8 cellular contexts compared by ENCODE assay signal in genomic region chrX:48737213-48737938, GRCh38. TPM values are rescaled to one million over a fixed set of nuclear protein-coding genes. Genes with fewer than 3 reads are reported as not detected.
DNase-seq lines count a peak whose midpoint lies in the region; ATAC-seq and TF ChIP-seq lines count a peak whose summit lies in the region.

No MANE protein-coding gene starts in this region.

- DNase-seq in NCI-H2029 (lab: John Stamatoyannopoulos, UW) (peak; percentile 94), T1000 (lab: John Stamatoyannopoulos, UW) (peak; percentile 92), astrocyte of the hippocampus (ENCODE audit: low read depth, low spot score) (peak; percentile 97), hepatocyte (ENCODE audit: low spot score) (peak; percentile 94), aorta (peak; percentile 94 to 95)

- H3K27me3 ChIP-seq in hepatocyte, result no peaks in the 10 kb centered on the region
- H3K27me3 ChIP-seq in rectal smooth muscle tissue (ENCODE audit: control insufficient read depth, insufficient read depth, low read length), result no peaks in the 10 kb centered on the region
- no peaks in the 10 kb centered on the region for H3K27me3 ChIP-seq in aorta (ENCODE audit: control insufficient read depth in 1 of 2, insufficient read depth in 2 of 2, low read length in 1 of 2)

- TF ChIP-seq POLR2A in GM18505 (IDR thresholded peaks at IDR 0.05; ENCODE audit: borderline replicate concordance, extremely low read depth, insufficient read depth, insufficient read length), result peak; percentile 71

- H3K9ac ChIP-seq in rectal smooth muscle tissue (ENCODE audit: low read length), result peak overlapping the region; percentile 66

- peak overlapping the region; percentile 54 for H2AFZ ChIP-seq in hepatocyte

- H3K4me1 ChIP-seq in hepatocyte (ENCODE audit: insufficient read depth) (no peaks in the 10 kb centered on the region), rectal smooth muscle tissue (ENCODE audit: control insufficient read depth, insufficient read depth, low read length) (no peaks in the 10 kb centered on the region), aorta (ENCODE audit: control insufficient read depth in 1 of 2, insufficient read depth in 2 of 2, low read length in 2 of 2) (no peaks in the 10 kb centered on the region)

- H3K4me2 ChIP-seq in hepatocyte, result peak overlapping the region; percentile 74

- H3K27ac ChIP-seq in hepatocyte, result peak overlapping the region; percentile 97
- H3K27ac ChIP-seq in rectal smooth muscle tissue (ENCODE audit: low read depth, low read length), result peak overlapping the region; percentile 85
- peak overlapping the region in 1 of 2 donors; percentile 87 for H3K27ac ChIP-seq in aorta (ENCODE audit: low read depth in 1 of 2, low read length in 2 of 2)

- 40% methylated on average over 48 of the region's 48 CpGs for WGBS in hepatocyte (ENCODE audit: low lambda C conversion rate, missing lambda C conversion rate)
- WGBS in aorta, 2 donors, result 0 to 37% methylated on average over 48 of the region's 48 CpGs

- ATAC-seq in GM18505 (IDR thresholded peaks at IDR 0.05; ENCODE audit: unreplicated experiment) (peak; percentile 87), HG02970 (IDR thresholded peaks at IDR 0.05; ENCODE audit: low FRiP score, unreplicated experiment) (peak; percentile 87), aorta (ENCODE audit: low FRiP score) (peak; percentile 98)

- no peaks in the 10 kb centered on the region for H3K79me2 ChIP-seq in hepatocyte

- H3K9me3 ChIP-seq in hepatocyte (ENCODE audit: low read depth), result no peaks in the 10 kb centered on the region
- no peaks in the 10 kb centered on the region for H3K9me3 ChIP-seq in aorta (ENCODE audit: control insufficient read depth, low read length)

- TF ChIP-seq CTCF in hepatocyte (IDR thresholded peaks at IDR 0.05; ENCODE audit: poor library complexity), result no peak

- no peaks in the 10 kb centered on the region for H3K9me2 ChIP-seq in hepatocyte (replicated peaks; ENCODE audit: insufficient read depth)

- H3K4me3 ChIP-seq in hepatocyte (peak overlapping the region; percentile 25), rectal smooth muscle tissue (ENCODE audit: low read length) (peak overlapping the region; percentile 78), aorta (ENCODE audit: low read length in 2 of 2) (peak overlapping the region; percentile 4 to 24)

- intact Hi-C loops in aorta (cut with DNase I), result no loop called here

- H4K20me1 ChIP-seq in hepatocyte (ENCODE audit: insufficient read depth, poor library complexity, severe bottlenecking), result no peaks in the 10 kb centered on the region

- H3K36me3 ChIP-seq in hepatocyte (replicated peaks; ENCODE audit: insufficient read depth, low read depth), result no peaks in the 10 kb centered on the region
- H3K36me3 ChIP-seq in rectal smooth muscle tissue (ENCODE audit: control insufficient read depth, insufficient read depth, low read length), result no peaks in the 10 kb centered on the region
- H3K36me3 ChIP-seq in aorta (ENCODE audit: control insufficient read depth in 1 of 2, insufficient read depth in 2 of 2, low read length in 1 of 2), result no peaks in the 10 kb centered on the region

RNA-seq across cellular contexts. Expression of gene GLOD5, which starts 24.2 kb away (rescaled TPM):
- total RNA-seq in hepatocyte (2.4 TPM in 1 of 2 replicates, not detected in the other), aorta (not detected)
- polyA plus RNA-seq in hepatocyte (not detected in 2 replicates), aorta (1 to 10 TPM in 1 of 2 donors, not detected in 1; 5.3 TPM)

RNA-seq across cellular contexts. Expression of gene SUV39H1, which starts 40.8 kb away (rescaled TPM):
- 2.9 and 3.1 TPM in 2 replicates for total RNA-seq in hepatocyte
- polyA plus RNA-seq in hepatocyte, result 5.3 and 9.1 TPM in 2 replicates
- total RNA-seq in aorta, result 1 to 10 TPM; 2.6 to 3.0 TPM
- 1 to 10 TPM in 1 of 2 donors, under 1 TPM in 1; 0.88 to 3.2 TPM for polyA plus RNA-seq in aorta

RNA-seq across cellular contexts. Expression of gene GATA1, which starts 49.0 kb away (rescaled TPM):
- total RNA-seq in hepatocyte (not detected in 2 replicates), aorta (under 1 TPM in 1 of 2 donors, not detected in 1; 0.57 TPM)
- polyA plus RNA-seq in hepatocyte (0.13 TPM in 1 of 2 replicates, not detected in the other), aorta (not detected)

RNA-seq across cellular contexts. Expression of gene WAS, which starts 53.8 kb away (rescaled TPM):
- total RNA-seq in hepatocyte (0.32 TPM in 1 of 2 replicates, not detected in the other), aorta (10 to 100 TPM; 12.4 to 19.9 TPM)
- polyA plus RNA-seq in hepatocyte (0.73 and 2.4 TPM in 2 replicates), aorta (1 to 10 TPM in 1 of 2 donors, under 1 TPM in 1; 0.90 to 9.6 TPM)

Comparison
In these comparisons a context has a peak if more than half of its experiments do, and no peak if none do; other contexts are left out.
1. H3K4me3 ChIP-seq: peak in every context shown above with its lines; median percentile 78 in rectal smooth muscle tissue; 25 in hepatocyte; 14 in aorta.